ENCODE assay signal across 8 cellular contexts in genomic region chr1:225999227-225999911, GRCh38. TPM values are rescaled to one million over a fixed set of nuclear protein-coding genes. Genes with fewer than 3 reads are reported as not detected.
A peak's percentile ranks its signal among the peaks of the same experiment; 100 is the strongest.
DNase-seq lines count a peak whose midpoint lies in the region; ATAC-seq, FAIRE-seq and TF ChIP-seq lines count a peak whose summit lies in the region.

SDE2 (minus strand) TSS chr1:225999343; CDS start chr1:225999312, 31 bp downstream.

- H3K9me3 Mint-ChIP-seq in dendritic cell treated with granulocyte-macrophage colony-stimulating factor and Interleukin-4, amounts not matched to agents 40 ng/mL and 50 ng/mL, for 4 days: no peaks in the 10 kb centered on the region

- H3K36me3 Mint-ChIP-seq in dendritic cell treated with granulocyte-macrophage colony-stimulating factor and Interleukin-4, amounts not matched to agents 40 ng/mL and 50 ng/mL, for 4 days (ENCODE audit: low read depth): peaks cover 26% of the 10 kb centered on the region

- H3K9me3 ChIP-seq in HepG2 (ENCODE audit: low read length): no peaks in the 10 kb centered on the region

- H3K9ac ChIP-seq in HepG2 (ENCODE audit: insufficient read depth, low read depth, low read length): peak within 1 kb of the TSS; percentile 95

- TF ChIP-seq CTCF in HepG2 (CRISPR knock-in tag; IDR thresholded peaks at IDR 0.05): no peak

- H3K27me3 ChIP-seq in HepG2 (ENCODE audit: control insufficient read depth in 1 of 2, insufficient read depth in 2 of 2, low read length in 2 of 2): no peaks in the 10 kb centered on the region; a peak in 1 of 5 replicates

- POLR2A ChIA-PET in HepG2 (lab: Yijun Ruan, JAX): interaction anchor here (0.6 to 2.0 kb wide), 19 partner anchors 12 to 560 kb away, joined by 3 to 45 read pairs (median 3); partner anchors contain the start of genes H3-3A, LIN9, PYCR2 and SRP9

- peaks cover 66% of the 10 kb centered on the region for H3K4me1 ChIP-seq in HepG2 (ENCODE audit: insufficient read depth, low read length)

- FAIRE-seq in HepG2 (lab: Jason Lieb, UNC): peak; percentile 53

- DNase-seq in C1 segment of cervical spinal cord (lab: John Stamatoyannopoulos, UW) (peak; percentile 93 to 99 (median 98)), NCI-H748 treated with DMSO at 0.1 percent for 48 hours (lab: John Stamatoyannopoulos, UW) (peak; percentile 95), HepG2 (ENCODE audit: low spot score) (peak; percentile 95)
- DNase-seq in activated CD4-positive, alpha-beta T cell treated with anti-CD3 and anti-CD28 coated beads, Interleukin-2, amount 50 U/mL, for 24 hours (ENCODE audit: low read depth in 1 of 2, low spot score in 1 of 2): peak; percentile 98 to 99
- DNase-seq in stimulated activated CD4-positive, alpha-beta T cell treated with anti-CD3 and anti-CD28 coated beads, Interleukin-4, amount 100 ng/mL, for 1 hour: peak; percentile 100

- TF ChIP-seq RAD21 in HepG2 (CRISPR knock-in tag; IDR thresholded peaks at IDR 0.05): no peak

- peaks cover 1 to 11% of the 10 kb centered on the region in 2 experiments; a peak in 3 of 5 replicates for H3K36me3 ChIP-seq in HepG2 (replicated peaks in 1 of 2; ENCODE audit: control insufficient read depth in 1 of 2, insufficient read depth in 2 of 2, low read length in 2 of 2)

- peak within 1 kb of the TSS; percentile 96 for H3K27ac Mint-ChIP-seq in dendritic cell treated with granulocyte-macrophage colony-stimulating factor and Interleukin-4, amounts not matched to agents 40 ng/mL and 50 ng/mL, for 4 days

- peak; percentile 94 to 99 for TF ChIP-seq POLR2A in HepG2 (IDR thresholded peaks at IDR 0.05; ENCODE audit: insufficient read depth in 1 of 2, low read depth in 2 of 2, low read length in 2 of 2)

- peak within 1 kb of the TSS; percentile 74 to 88 (median 86) for H3K4me3 ChIP-seq in HepG2 (replicated peaks in 1 of 3; ENCODE audit: insufficient read depth in 1 of 3, low read depth in 2 of 3, low read length in 3 of 3)

- no TSS peak for BruUV-seq in HepG2 (replicated peaks; lab: Mats Ljungman, UMichigan)

- ATAC-seq in GM19372 (IDR thresholded peaks at IDR 0.05; ENCODE audit: low read depth, unreplicated experiment): peak; percentile 74
- peak; percentile 66 for ATAC-seq in HG03558 (IDR thresholded peaks at IDR 0.05; ENCODE audit: extremely low read depth, unreplicated experiment)
- ATAC-seq in HepG2: peak; percentile 93

- H3K4me3 Mint-ChIP-seq in dendritic cell treated with granulocyte-macrophage colony-stimulating factor and Interleukin-4, amounts not matched to agents 40 ng/mL and 50 ng/mL, for 4 days: peak within 1 kb of the TSS; percentile 100

- no peaks in the 10 kb centered on the region for H3K27me3 Mint-ChIP-seq in dendritic cell treated with granulocyte-macrophage colony-stimulating factor and Interleukin-4, amounts not matched to agents 40 ng/mL and 50 ng/mL, for 4 days

- 5% methylated on average over 11 of the region's 53 CpGs for WGBS in HepG2 (ENCODE audit: low lambda C conversion rate)

- H4K20me1 ChIP-seq in HepG2 (ENCODE audit: insufficient read depth, low read length): peaks cover 7% of the 10 kb centered on the region; the same call in 1 of the 2 replicates

- intact Hi-C loops in dendritic cell treated with granulocyte-macrophage colony-stimulating factor and Interleukin-4, amounts not matched to agents 40 ng/mL and 50 ng/mL, for 4 days (cut with micrococcal nuclease): loop anchor here (1.0 to 5.0 kb wide), 3 partner anchors 111 to 188 kb away; partner anchors contain the start of gene ACBD3
- intact Hi-C loops in HepG2 (cut with micrococcal nuclease; ENCODE audit: unreplicated experiment): loop anchor here (2.0 kb wide), 1 partner anchor 63 kb away; the partner anchor contains the start of gene H3-3A

- H2AFZ ChIP-seq in HepG2 (ENCODE audit: low read length): no peak within 1 kb of the TSS

- H3K4me1 Mint-ChIP-seq in dendritic cell treated with granulocyte-macrophage colony-stimulating factor and Interleukin-4, amounts not matched to agents 40 ng/mL and 50 ng/mL, for 4 days (ENCODE audit: low read depth): peaks cover 47% of the 10 kb centered on the region

- H3K4me2 ChIP-seq in HepG2 (ENCODE audit: low read depth, low read length): peak within 1 kb of the TSS; percentile 94

- peak within 1 kb of the TSS; percentile 76 for H3K27ac ChIP-seq in HepG2 (ENCODE audit: extremely low read length, insufficient read depth, low read length)

- peaks cover 48% of the 10 kb centered on the region for H3K79me2 ChIP-seq in HepG2 (ENCODE audit: insufficient read depth, low read length)

- TF ChIP-seq EP300 in HepG2 (IDR thresholded peaks at IDR 0.05; ENCODE audit: low read depth in 2 of 2, low read length in 2 of 2): no peak
- no peak for TF ChIP-seq EP300 in HepG2 (CRISPR knock-in tag; IDR thresholded peaks at IDR 0.05; ENCODE audit: borderline replicate concordance)

- in situ Hi-C loops in HepG2 (cut with HindIII; ENCODE audit: extremely low pct_ligation_motif_present, low pct_unique_long_range_greater_than_20kb): no loop called here

- CTCF ChIA-PET in HepG2 (lab: Yijun Ruan, JAX; ENCODE audit: low intra/inter-chr PET ratio, low total read pairs): no interaction called here

TF ChIP-seq in HepG2, 621 proteins besides CTCF, POLR2A, EP300 and RAD21 (continues in another document):
- peak; percentile 97 for TF ChIP-seq CREM (IDR thresholded peaks at IDR 0.05)
- TF ChIP-seq CREM (CRISPR knock-in tag; IDR thresholded peaks at IDR 0.05): peak; percentile 74; the same call in 1 of the 2 replicates
- TF ChIP-seq ZNF687 (CRISPR knock-in tag; IDR thresholded peaks at IDR 0.05): peak; percentile 77
- no peak for TF ChIP-seq NBN (conservative IDR thresholded peaks at IDR 0.05)
- TF ChIP-seq ADNP (CRISPR knock-in tag; IDR thresholded peaks at IDR 0.05): no peak
- TF ChIP-seq ZNF549 (CRISPR knock-in tag; IDR thresholded peaks at IDR 0.05): no peak; the same call in 1 of the 2 replicates
- no peak for TF ChIP-seq CENPX (CRISPR knock-in tag; IDR thresholded peaks at IDR 0.05)
- no peak for TF ChIP-seq ZNF3 (CRISPR knock-in tag; IDR thresholded peaks at IDR 0.05)

RNA-seq across cellular contexts. Expression of gene SDE2, which starts in this region (rescaled TPM):
- total RNA-seq in HepG2 (2016; rRNA removed; fragmentation: Illumina TruSeq; extraction: Trizol): 19.6 and 24.7 TPM in 2 replicates
- total RNA-seq in HepG2 (2016; cell fraction: cytosol; rRNA removed; fragmentation: Illumina TruSeq; extraction: Trizol; ENCODE audit: low read depth): 2.0 and 2.4 TPM in 2 replicates
- total RNA-seq in HepG2 (2016; cell fraction: insoluble cytoplasmic fraction; rRNA removed; fragmentation: Illumina TruSeq; extraction: Trizol): 19.8 and 25.8 TPM in 2 replicates
- 5.6 and 6.8 TPM in 2 replicates for total RNA-seq in HepG2 (2016; cell fraction: membrane; rRNA removed; fragmentation: Illumina TruSeq; extraction: Trizol)
- 11.3 and 13.2 TPM in 2 replicates for total RNA-seq in HepG2 (2016; cell fraction: nucleus; rRNA removed; fragmentation: Illumina TruSeq; extraction: Trizol)
- 9.3 and 10.8 TPM in 2 replicates for polyA plus RNA-seq in HepG2 (2011; rRNA removed)
- polyA plus RNA-seq in HepG2 (2011; cell fraction: cytosol; rRNA removed): 6.6 and 10.2 TPM in 2 replicates
- polyA plus RNA-seq in HepG2 (2011; cell fraction: nucleus; rRNA removed): 4.4 and 5.5 TPM in 2 replicates
- polyA plus RNA-seq in HepG2 (2012): 5.1 and 6.9 TPM in 2 replicates
- 0.27 and 0.31 TPM in 2 replicates for polyA plus RNA-seq in HepG2 (2016; cell fraction: cytosol; fragmentation: Illumina TruSeq; extraction: Trizol; ENCODE audit: low read depth)
- polyA plus RNA-seq in HepG2 (2016; cell fraction: insoluble cytoplasmic fraction; fragmentation: Illumina TruSeq; extraction: Trizol; ENCODE audit: low read depth): 19.9 and 21.1 TPM in 2 replicates
- 1.2 and 1.5 TPM in 2 replicates for polyA plus RNA-seq in HepG2 (2016; cell fraction: membrane; fragmentation: Illumina TruSeq; extraction: Trizol; ENCODE audit: low read depth)
- polyA plus RNA-seq in HepG2 (2016; cell fraction: nucleus; fragmentation: Illumina TruSeq; extraction: Trizol; ENCODE audit: insufficient read depth, low read depth): 13.3 and 14.1 TPM in 2 replicates
- polyA minus RNA-seq in HepG2 (2011; rRNA and poly(A)+ RNA removed; ENCODE audit: low replicate concordance): 6.0 and 7.8 TPM in 2 replicates
- 12.2 and 13.0 TPM in 2 replicates for polyA minus RNA-seq in HepG2 (2011; cell fraction: cytosol; rRNA and poly(A)+ RNA removed)
- polyA minus RNA-seq in HepG2 (2011; cell fraction: nucleus; rRNA and poly(A)+ RNA removed): 14.9 and 16.3 TPM in 2 replicates

Comparison
In these comparisons a context has a peak if more than half of its experiments do, and no peak if none do; other contexts are left out.
1. Peak in every context shown above with its lines: DNase-seq, ATAC-seq, H3K4me3 ChIP-seq and H3K27ac ChIP-seq.